Comparison of ENCODE assay signal across 15 cellular contexts in the genomic region with DNA sequence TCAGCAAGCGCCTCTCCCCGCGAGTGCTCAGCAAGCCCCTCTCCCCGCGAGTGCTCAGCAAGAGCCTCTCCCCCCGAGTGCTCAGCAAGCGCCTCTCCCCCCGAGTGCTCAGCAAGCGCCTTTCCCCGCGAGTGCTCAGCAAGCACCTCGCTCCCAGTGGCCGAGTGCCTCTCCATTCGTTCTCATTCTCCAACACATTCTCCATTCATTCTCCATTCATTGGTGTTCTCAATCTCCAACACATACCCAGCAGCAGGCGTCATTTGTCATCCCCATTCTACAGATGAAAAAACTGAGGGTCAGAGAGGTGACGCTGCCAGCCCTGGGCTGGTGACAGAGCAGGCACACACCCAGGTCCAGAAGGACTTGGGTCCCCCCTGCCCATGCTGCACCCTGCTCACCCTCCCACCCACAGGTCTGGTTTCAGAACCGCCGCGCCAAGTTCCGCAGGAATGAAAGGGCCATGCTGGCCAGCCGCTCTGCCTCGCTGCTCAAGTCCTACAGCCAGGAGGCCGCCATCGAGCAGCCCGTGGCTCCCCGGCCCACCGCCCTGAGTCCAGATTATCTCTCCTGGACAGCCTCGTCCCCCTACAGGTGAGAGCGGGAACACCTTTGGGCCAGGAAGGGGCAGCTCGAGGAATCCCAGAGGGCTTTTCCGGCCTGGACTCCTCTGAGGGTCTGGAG. TPM values are rescaled to one million over a fixed set of nuclear protein-coding genes. Genes with fewer than 3 reads are reported as not detected.
DNase-seq lines count a peak whose midpoint lies in the region; ATAC-seq and TF ChIP-seq lines count a peak whose summit lies in the region.
"Had no signal": no experiment of that assay in that cellular context is flagged by ENCODE, and none has a peak within 500 bp of the region (broad histone marks: within the 10 kb centered on the region; RNA-seq: fewer than 3 reads in every experiment).

No MANE protein-coding gene starts in this region.

- POLR2A ChIA-PET in IMR-90 (lab: Charles Lee; ENCODE audit: unreplicated experiment) = no interaction called here

- H3K9me1 ChIP-seq in IMR-90 (ENCODE audit: insufficient read depth, low read length) = peaks cover 12% of the 10 kb centered on the region

- no TSS peak for BruUV-seq in IMR-90 (replicated peaks; lab: Mats Ljungman, UMichigan)

- no peak for ATAC-seq in IMR-90 (ENCODE audit: low read depth)
- ATAC-seq in HG03378 (IDR thresholded peaks at IDR 0.05; ENCODE audit: unreplicated experiment) = no peak
- ATAC-seq in natural killer cell = no peak
- ATAC-seq: activated naive CD4-positive, alpha-beta T cell treated with anti-CD3 and anti-CD28 coated beads, Interleukin-2, amount 50 U/mL, for 72 hours; T-cell; upper lobe of right lung had no signal

- H4K5ac ChIP-seq in IMR-90 (ENCODE audit: low read depth, low read length) = no peak overlapping the region

- no peaks in the 10 kb centered on the region for H3K4me1 ChIP-seq in DOHH2 (ENCODE audit: control insufficient read depth, low read length)
- peaks cover 6% of the 10 kb centered on the region for H3K4me1 ChIP-seq in IMR-90 (ENCODE audit: control insufficient read depth, insufficient read depth, low read length)
- H3K4me1 ChIP-seq: upper lobe of right lung had no signal

- no peaks in the 10 kb centered on the region for H3K36me3 ChIP-seq in DOHH2 (ENCODE audit: control insufficient read depth, low read length)
- H3K36me3 ChIP-seq in IMR-90 (ENCODE audit: control insufficient read depth, insufficient read depth, low read length) = peaks cover 33% of the 10 kb centered on the region
- H3K36me3 ChIP-seq: upper lobe of right lung had no signal

- H3K9me3 Mint-ChIP-seq in neural crest cell (no peaks in the 10 kb centered on the region), natural killer cell (no peaks in the 10 kb centered on the region)
- H3K9me3 Mint-ChIP-seq: activated CD4-positive, alpha-beta memory T cell treated with anti-CD3 and anti-CD28 coated beads, Interleukin-2, amount 10 ng/mL, durations not matched to agents 7 days and 5 days; activated naive CD4-positive, alpha-beta T cell treated with anti-CD3 and anti-CD28 coated beads, Interleukin-2, amount 50 U/mL, for 72 hours; T-cell had no signal

- H4K8ac ChIP-seq in IMR-90 (ENCODE audit: low read depth in 2 of 2, low read length in 2 of 2) = no peak overlapping the region

- H3K27ac ChIP-seq in DOHH2 (ENCODE audit: low read depth, low read length) = no peak overlapping the region
- H3K27ac ChIP-seq in IMR-90 (ENCODE audit: insufficient read depth, low read length) = no peak overlapping the region
- H3K27ac ChIP-seq: dorsolateral prefrontal cortex, upper lobe of right lung had no signal

- H2AK9ac ChIP-seq in IMR-90 (replicated peaks; ENCODE audit: low read depth, low read length, poor library complexity) = no peak overlapping the region

- WGBS in IMR-90 (ENCODE audit: extremely low coverage in 2 of 2, insufficient read length in 1 of 2), 2 experiments = 85% methylated on average over 19 of the region's 31 CpGs; no CpG with 5 or more reads in 1 of the 2 experiments

- H3K36me3 Mint-ChIP-seq in neural crest cell (ENCODE audit: low read depth) (no peaks in the 10 kb centered on the region), natural killer cell (no peaks in the 10 kb centered on the region)
- H3K36me3 Mint-ChIP-seq: activated naive CD4-positive, alpha-beta T cell treated with anti-CD3 and anti-CD28 coated beads, Interleukin-2, amount 50 U/mL, for 72 hours; T-cell had no signal

- CTCF ChIA-PET in IMR-90 (lab: Yijun Ruan, JAX) = no interaction called here

- peak; percentile 49 for TF ChIP-seq CTCF in DOHH2 (IDR thresholded peaks at IDR 0.05; ENCODE audit: low read depth, low read length, poor library complexity, severe bottlenecking)
- peak; percentile 22; the same call in 1 of the 2 replicates for TF ChIP-seq CTCF in IMR-90 (conservative IDR thresholded peaks at IDR 0.05; ENCODE audit: low read depth, low read length)
- peak; percentile 32 for TF ChIP-seq CTCF in cardiac fibroblast (IDR thresholded peaks at IDR 0.05; ENCODE audit: low read depth, low read length)
- peak; percentile 50 for TF ChIP-seq CTCF in neural crest cell (conservative IDR thresholded peaks at IDR 0.05)
- TF ChIP-seq CTCF in natural killer cell (IDR thresholded peaks at IDR 0.05) = no peak

- in situ Hi-C loops in IMR-90 (cut with MboI; ENCODE audit: low sequenced_read_pairs) = no loop called here

- no peak for DNase-seq in IMR-90
- no peak for DNase-seq in cardiac fibroblast (ENCODE audit: low read depth in 2 of 2)
- DNase-seq in neural crest cell (ENCODE audit: low read depth, low spot score) = peak; percentile 25
- no peak for DNase-seq in NCI-H226
- DNase-seq in natural killer cell = no peak
- DNase-seq: activated CD4-positive, alpha-beta memory T cell treated with anti-CD3 and anti-CD28 coated beads, Interleukin-2, amount 10 ng/mL, durations not matched to agents 7 days and 5 days; DMS79; dorsolateral prefrontal cortex; hypothalamus; NCI-H524 treated with DMSO at 0.1 percent for 48 hours; T-cell; upper lobe of right lung had no signal

- TF ChIP-seq RAD21 in IMR-90 (IDR thresholded peaks at IDR 0.05; ENCODE audit: low read length) = no peak; the same call in 1 of the 2 replicates

- H3K79me1 ChIP-seq in IMR-90 (ENCODE audit: low read depth in 1 of 2, low read length in 2 of 2) = peaks cover 0 to 39% of the 10 kb centered on the region in 2 experiments

- H3K4me2 ChIP-seq in DOHH2 (ENCODE audit: low read length) (no peak overlapping the region), IMR-90 (ENCODE audit: low read depth, low read length) (no peak overlapping the region)

- H2BK120ac ChIP-seq in IMR-90 (ENCODE audit: low read depth, low read length) = no peak overlapping the region

- no peak overlapping the region for H3K4me3 Mint-ChIP-seq in neural crest cell
- H3K4me3 Mint-ChIP-seq in natural killer cell = no peak overlapping the region
- H3K4me3 Mint-ChIP-seq: activated CD4-positive, alpha-beta memory T cell treated with anti-CD3 and anti-CD28 coated beads, Interleukin-2, amount 10 ng/mL, durations not matched to agents 7 days and 5 days; T-cell had no signal

- H3K79me2 ChIP-seq in DOHH2 (ENCODE audit: control insufficient read depth, low read length) = no peaks in the 10 kb centered on the region

- H4K91ac ChIP-seq in IMR-90 (ENCODE audit: insufficient read depth, low read depth, low read length) = no peak overlapping the region

- dilution Hi-C loops in IMR-90 (cut with HindIII; ENCODE audit: low sequenced_read_pairs, unreplicated experiment) = no loop called here

- no peak overlapping the region for H3K23ac ChIP-seq in IMR-90 (ENCODE audit: low read depth, low read length)

- H3K56ac ChIP-seq in IMR-90 (ENCODE audit: extremely low read depth, insufficient read depth, low read length) = no peak overlapping the region

- no peak overlapping the region for H3K4me3 ChIP-seq in DOHH2 (ENCODE audit: low read length)
- H3K4me3 ChIP-seq in IMR-90 (ENCODE audit: insufficient read depth, low read depth, low read length) = no peak overlapping the region
- no peak overlapping the region for H3K4me3 ChIP-seq in cardiac fibroblast (replicated peaks in 1 of 2; ENCODE audit: low read depth in 2 of 2, low read length in 2 of 2)
- H3K4me3 ChIP-seq: dorsolateral prefrontal cortex, upper lobe of right lung had no signal

- H4K20me1 ChIP-seq in DOHH2 (ENCODE audit: control insufficient read depth, insufficient read depth, low read depth, low read length) (no peaks in the 10 kb centered on the region), IMR-90 (ENCODE audit: insufficient read depth, low read length) (peaks cover 5% of the 10 kb centered on the region; the same call in 1 of the 2 replicates)

- no peaks in the 10 kb centered on the region for H3F3A ChIP-seq in DOHH2 (ENCODE audit: control insufficient read depth, insufficient read depth)

- H3K4me1 Mint-ChIP-seq in neural crest cell = no peaks in the 10 kb centered on the region
- no peaks in the 10 kb centered on the region for H3K4me1 Mint-ChIP-seq in natural killer cell
- H3K4me1 Mint-ChIP-seq: activated CD4-positive, alpha-beta memory T cell treated with anti-CD3 and anti-CD28 coated beads, Interleukin-2, amount 10 ng/mL, durations not matched to agents 7 days and 5 days had no signal

- H3K27ac Mint-ChIP-seq in neural crest cell (ENCODE audit: unreplicated experiment) (peak overlapping the region; percentile 67), natural killer cell (no peak overlapping the region)
- H3K27ac Mint-ChIP-seq: activated CD4-positive, alpha-beta memory T cell treated with anti-CD3 and anti-CD28 coated beads, Interleukin-2, amount 10 ng/mL, durations not matched to agents 7 days and 5 days; activated naive CD4-positive, alpha-beta T cell treated with anti-CD3 and anti-CD28 coated beads, Interleukin-2, amount 50 U/mL, for 72 hours; T-cell had no signal

- H3K4ac ChIP-seq in IMR-90 (ENCODE audit: low read depth, low read length) = no peak overlapping the region

- H3K27me3 Mint-ChIP-seq in neural crest cell (ENCODE audit: low read depth) (no peaks in the 10 kb centered on the region), natural killer cell (ENCODE audit: low read depth in 2 of 2) (peaks cover 0 to 6% of the 10 kb centered on the region in 2 donors)

- intact Hi-C loops in IMR-90 (cut with micrococcal nuclease) = no loop called here
- intact Hi-C loops in natural killer cell (cut with micrococcal nuclease) = no loop called here

- H2BK15ac ChIP-seq in IMR-90 (ENCODE audit: low read depth, low read length) = no peak overlapping the region

- TF ChIP-seq POLR2A in IMR-90 (IDR thresholded peaks at IDR 0.05; ENCODE audit: low read depth, low read length) = no peak

- H3K18ac ChIP-seq in IMR-90 (ENCODE audit: low read depth, low read length) = no peak overlapping the region

- H3K9ac ChIP-seq in IMR-90 (ENCODE audit: low read depth, low read length) = no peak overlapping the region

- no peak overlapping the region for H2BK20ac ChIP-seq in IMR-90 (ENCODE audit: low read depth, low read length)

- H2BK5ac ChIP-seq in IMR-90 (ENCODE audit: low read depth, low read length, poor library complexity, severe bottlenecking) = no peak overlapping the region

- no peak overlapping the region for H2AFZ ChIP-seq in IMR-90 (replicated peaks; ENCODE audit: low read length, poor library complexity)

- no peaks in the 10 kb centered on the region for H3K27me3 ChIP-seq in DOHH2 (ENCODE audit: control insufficient read depth, low read length)
- H3K27me3 ChIP-seq in IMR-90 (ENCODE audit: control insufficient read depth, insufficient read depth, low read length) = no peaks in the 10 kb centered on the region
- H3K27me3 ChIP-seq: upper lobe of right lung had no signal

- no peaks in the 10 kb centered on the region for H3K9me2 ChIP-seq in DOHH2 (replicated peaks; ENCODE audit: control insufficient read depth, low read length)

- no peaks in the 10 kb centered on the region for H3K9me3 ChIP-seq in DOHH2 (ENCODE audit: control insufficient read depth, insufficient read depth, low read length)
- no peaks in the 10 kb centered on the region for H3K9me3 ChIP-seq in IMR-90 (ENCODE audit: control insufficient read depth, insufficient read depth, low read length)
- H3K9me3 ChIP-seq: upper lobe of right lung had no signal

- no peak overlapping the region for H3K14ac ChIP-seq in IMR-90 (replicated peaks; ENCODE audit: low read depth, low read length)

- H2AK5ac ChIP-seq in IMR-90 (ENCODE audit: low read depth, low read length) = peak overlapping the region; percentile 43; the same call in 1 of the 2 replicates

RNA-seq across cellular contexts. Expression of a gene that starts 32.5 kb away (rescaled TPM):
- total RNA-seq in IMR-90 (2012; rRNA removed) (2.8 and 3.2 TPM in 2 replicates), neural crest cell (1.1 and 1.2 TPM in 2 replicates), natural killer cell (under 1 TPM; 0.28 to 0.47 (median 0.39) TPM)
- 6.3 TPM in 2 replicates for polyA plus RNA-seq in IMR-90 (2012; rRNA removed)
- 6.9 and 12.7 TPM in 2 replicates for polyA plus RNA-seq in IMR-90 (2012; cell fraction: cytosol; rRNA removed)
- polyA plus RNA-seq in IMR-90 (2012; cell fraction: nucleus; rRNA removed; ENCODE audit: low replicate concordance) = 1.5 TPM in 2 replicates
- total RNA-seq: activated CD4-positive, alpha-beta memory T cell treated with anti-CD3 and anti-CD28 coated beads, Interleukin-2, amount 10 ng/mL, durations not matched to agents 7 days and 5 days; T-cell had no signal

RNA-seq across cellular contexts. Expression of a gene that starts 54.9 kb away (rescaled TPM):
- total RNA-seq in IMR-90 (2012; rRNA removed) (12.7 and 13.1 TPM in 2 replicates), neural crest cell (0.65 and 0.68 TPM in 2 replicates), natural killer cell (not detected)
- polyA plus RNA-seq in IMR-90 (2012; rRNA removed) = 35.5 and 45.9 TPM in 2 replicates
- 19.5 and 46.6 TPM in 2 replicates for polyA plus RNA-seq in IMR-90 (2012; cell fraction: cytosol; rRNA removed)
- polyA plus RNA-seq in IMR-90 (2012; cell fraction: nucleus; rRNA removed; ENCODE audit: low replicate concordance) = 10.2 and 29.0 TPM in 2 replicates
- total RNA-seq: activated CD4-positive, alpha-beta memory T cell treated with anti-CD3 and anti-CD28 coated beads, Interleukin-2, amount 10 ng/mL, durations not matched to agents 7 days and 5 days had no signal
